Comparison of ENCODE assay signal across 11 cellular contexts in the genomic region with DNA sequence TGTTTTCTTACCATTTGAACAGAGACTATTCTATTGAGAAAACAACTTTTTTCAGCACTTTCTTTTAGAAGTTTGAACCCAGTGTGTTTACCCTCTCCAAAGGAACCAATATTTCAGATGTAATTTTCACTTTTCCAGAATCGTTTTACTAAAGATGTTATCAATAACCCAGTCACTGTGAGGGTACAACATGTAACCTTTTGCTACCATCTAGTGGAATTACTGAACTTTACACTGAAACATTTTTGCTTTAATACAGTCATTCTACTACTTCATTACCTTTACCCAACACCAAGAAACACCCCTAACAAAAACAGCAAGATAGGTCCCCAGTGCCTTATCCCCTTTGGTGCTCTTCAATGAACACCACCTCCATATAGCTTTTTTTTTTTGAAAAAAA. TPM values are rescaled to one million over a fixed set of nuclear protein-coding genes. Genes with fewer than 3 reads are reported as not detected.
DNase-seq lines count a peak whose midpoint lies in the region; ATAC-seq and TF ChIP-seq lines count a peak whose summit lies in the region.
"Had no signal": no experiment of that assay in that cellular context is flagged by ENCODE, and none has a peak within 500 bp of the region (broad histone marks: within the 10 kb centered on the region; RNA-seq: fewer than 3 reads in every experiment).

No MANE protein-coding gene starts in this region.

- no peak for ATAC-seq in HG02973 (IDR thresholded peaks at IDR 0.05; ENCODE audit: unreplicated experiment)
- no peak for ATAC-seq in HG03460 (IDR thresholded peaks at IDR 0.05; ENCODE audit: unreplicated experiment)

- H3K36me3 ChIP-seq in SK-N-SH (replicated peaks in 1 of 2; ENCODE audit: control insufficient read depth in 1 of 2, insufficient read depth in 2 of 2, low read length in 1 of 2), result no peaks in the 10 kb centered on the region

- no peaks in the 10 kb centered on the region for H3K4me1 Mint-ChIP-seq in HFFc6 (ENCODE audit: low read depth)

- no peak overlapping the region for H2AFZ ChIP-seq in SK-N-SH (ENCODE audit: low read depth)

- DNase-seq in DMS53 treated with DMSO at 0.1 percent for 48 hours (lab: John Stamatoyannopoulos, UW; ENCODE audit: unreplicated experiment) (peak; percentile 1), HFFc6 (no peak), SK-N-SH (peak; percentile 21), inferior parietal cortex (ENCODE audit: extremely low spot score) (peak; percentile 2), NCI-H2081 treated with DMSO at 0.1 percent for 48 hours (lab: John Stamatoyannopoulos, UW) (no peak), substantia nigra (lab: John Stamatoyannopoulos, UW) (no peak)
- DNase-seq: activated effector memory CD4-positive, alpha-beta T cell treated with anti-CD3 and anti-CD28 coated beads, Interleukin-2, amount 50 U/mL, for 16 hours; effector memory CD4-positive, alpha-beta T cell; NCI-H226 had no signal

- no peak overlapping the region for H3K9ac ChIP-seq in SK-N-SH

- CTCF ChIA-PET in SK-N-SH (lab: Yijun Ruan, JAX), result no interaction called here

- H3K27ac Mint-ChIP-seq in HFFc6, result no peak overlapping the region

- no peaks in the 10 kb centered on the region for H3F3A ChIP-seq in SK-N-SH (replicated peaks; ENCODE audit: insufficient read depth)

- H3K4me3 Mint-ChIP-seq in HFFc6, result no peak overlapping the region

- peaks cover 5% of the 10 kb centered on the region; the same call in 1 of the 2 replicates for H3K27me3 ChIP-seq in SK-N-SH (ENCODE audit: insufficient read depth)

- no peaks in the 10 kb centered on the region for H4K20me1 ChIP-seq in SK-N-SH (ENCODE audit: insufficient read depth)

- H3K27ac ChIP-seq in SK-N-SH (ENCODE audit: low read depth in 2 of 2, low read length in 1 of 2), result no peak overlapping the region
- no peak overlapping the region for H3K27ac ChIP-seq in substantia nigra (ENCODE audit: low read depth, low read length, poor library complexity, severe bottlenecking)

- H3K79me2 ChIP-seq in SK-N-SH (ENCODE audit: insufficient read depth), result no peaks in the 10 kb centered on the region

- H3K4me2 ChIP-seq in SK-N-SH, result no peak overlapping the region

- H3K9me2 ChIP-seq in SK-N-SH, result no peaks in the 10 kb centered on the region

- 3% methylated on average over 1 of the region's 1 CpG for WGBS in SK-N-SH (ENCODE audit: low lambda C conversion rate)

- POLR2A ChIA-PET in SK-N-SH (lab: Yijun Ruan, JAX), result no interaction called here

- no peak for TF ChIP-seq EP300 in SK-N-SH (IDR thresholded peaks at IDR 0.05; ENCODE audit: borderline replicate concordance in 1 of 2, low read depth in 1 of 2, low read length in 1 of 2)

- no peak overlapping the region for H3K4me3 ChIP-seq in SK-N-SH (ENCODE audit: low read depth in 2 of 2, low read length in 1 of 2)

- TF ChIP-seq CTCF in HFFc6 (IDR thresholded peaks at IDR 0.05) (peak; percentile 52), SK-N-SH (IDR thresholded peaks at IDR 0.05) (peak; percentile 45)

- H3K4me1 ChIP-seq in SK-N-SH (ENCODE audit: control insufficient read depth in 1 of 2, insufficient read depth in 2 of 2, low read depth in 1 of 2, low read length in 1 of 2), result no peaks in the 10 kb centered on the region

- H3K9me3 ChIP-seq in SK-N-SH, result no peaks in the 10 kb centered on the region

- no peaks in the 10 kb centered on the region for H3K9me3 Mint-ChIP-seq in HFFc6

- peak; percentile 56 for TF ChIP-seq RAD21 in SK-N-SH (IDR thresholded peaks at IDR 0.05; ENCODE audit: low read length)

- peaks cover 12% of the 10 kb centered on the region for H3K27me3 Mint-ChIP-seq in HFFc6 (ENCODE audit: insufficient read depth)

- H3K36me3 Mint-ChIP-seq in HFFc6 (ENCODE audit: low read depth), result no peaks in the 10 kb centered on the region

TF ChIP-seq in SK-N-SH, 30 proteins besides CTCF, POLR2A, EP300 and RAD21:
- TF ChIP-seq JUND (IDR thresholded peaks at IDR 0.05) (no peak), SMC3 (IDR thresholded peaks at IDR 0.05; ENCODE audit: low read depth, low read length) (0 out of 2 replicates have a peak, but pooled peaks have one; percentile 9), GATA2 (CRISPR knock-in tag; IDR thresholded peaks at IDR 0.05) (peak; percentile 30; the same call in 1 of the 2 replicates), TEAD4 (IDR thresholded peaks at IDR 0.05; ENCODE audit: borderline replicate concordance, insufficient read depth) (no peak)

RNA-seq across cellular contexts. Expression of gene PRDX4, which starts 33.1 kb away (rescaled TPM):
- total RNA-seq in HFFc6 (2021; fragmentation: NEBNext Ultra II Directional; extraction: Animal tissue kit (Norgen Biotek cat#: 25700)), result 100 to 1,000 TPM; 125 to 149 (median 136) TPM
- 140 and 164 TPM in 2 replicates for polyA plus RNA-seq in SK-N-SH (2012; rRNA removed)
- 181 and 191 TPM in 2 replicates for polyA plus RNA-seq in SK-N-SH (2012; cell fraction: cytosol; rRNA removed)
- 48.7 and 64.8 TPM in 2 replicates for polyA plus RNA-seq in SK-N-SH (2012; cell fraction: nucleus; rRNA removed)

Comparison
In these comparisons a context has a peak if more than half of its experiments do, and no peak if none do; other contexts are left out.
1. DNase-seq: peak in DMS53 treated with DMSO at 0.1 percent for 48 hours (single experiment), SK-N-SH (single experiment) and inferior parietal cortex (single experiment); none in HFFc6 (single experiment), NCI-H2081 treated with DMSO at 0.1 percent for 48 hours (single experiment) and substantia nigra (0 of 49).